ENCODE assay signal across 8 cellular contexts in genomic region chr18:42030586-42031182, GRCh38.
A peak's percentile ranks its signal among the peaks of the same experiment; 100 is the strongest.
DNase-seq lines count a peak whose midpoint lies in the region; ATAC-seq, FAIRE-seq and TF ChIP-seq lines count a peak whose summit lies in the region.

No MANE protein-coding gene starts in this region.

- FAIRE-seq in HepG2 (lab: Jason Lieb, UNC), result no peak

- no peaks in the 10 kb centered on the region for H3K9me3 ChIP-seq in DOHH2 (ENCODE audit: control insufficient read depth, insufficient read depth, low read length)
- no peaks in the 10 kb centered on the region for H3K9me3 ChIP-seq in HepG2 (ENCODE audit: low read length)

- CTCF ChIA-PET in HepG2 (lab: Yijun Ruan, JAX; ENCODE audit: low intra/inter-chr PET ratio, low total read pairs), result interaction anchor here (1.4 kb wide), 1 partner anchor 1533 kb away, joined by 4 read pairs; no protein-coding TSS in a partner anchor

- no peaks in the 10 kb centered on the region for H3F3A ChIP-seq in DOHH2 (ENCODE audit: control insufficient read depth, insufficient read depth)

- TF ChIP-seq RAD21 in HepG2 (CRISPR knock-in tag; IDR thresholded peaks at IDR 0.05), result no peak

- H3K27me3 ChIP-seq in DOHH2 (ENCODE audit: control insufficient read depth, low read length), result no peaks in the 10 kb centered on the region
- H3K27me3 ChIP-seq in HepG2 (ENCODE audit: control insufficient read depth in 1 of 2, insufficient read depth in 2 of 2, low read length in 2 of 2), result no peaks in the 10 kb centered on the region

- POLR2A ChIA-PET in HepG2 (lab: Yijun Ruan, JAX), result no interaction called here

- TF ChIP-seq EP300 in HepG2 (IDR thresholded peaks at IDR 0.05; ENCODE audit: low read depth in 2 of 2, low read length in 2 of 2), result no peak
- no peak for TF ChIP-seq EP300 in HepG2 (CRISPR knock-in tag; IDR thresholded peaks at IDR 0.05; ENCODE audit: borderline replicate concordance)

- H3K4me2 ChIP-seq in DOHH2 (ENCODE audit: low read length), result no peak overlapping the region
- no peak overlapping the region for H3K4me2 ChIP-seq in HepG2 (ENCODE audit: low read depth, low read length)

- H3K4me1 ChIP-seq in DOHH2 (ENCODE audit: control insufficient read depth, low read length) (no peaks in the 10 kb centered on the region), HepG2 (ENCODE audit: insufficient read depth, low read length) (no peaks in the 10 kb centered on the region)

- no peak overlapping the region for H3K9ac ChIP-seq in HepG2 (ENCODE audit: insufficient read depth, low read depth, low read length)

- peak; percentile 42 for TF ChIP-seq CTCF in DOHH2 (IDR thresholded peaks at IDR 0.05; ENCODE audit: low read depth, low read length, poor library complexity, severe bottlenecking)
- TF ChIP-seq CTCF in WI38 (IDR thresholded peaks at IDR 0.05; ENCODE audit: low read depth, low read length), result peak; percentile 85
- peak; percentile 59 for TF ChIP-seq CTCF in HepG2 (CRISPR knock-in tag; IDR thresholded peaks at IDR 0.05)

- 60% methylated on average over 3 of the region's 3 CpGs for WGBS in HepG2 (ENCODE audit: low lambda C conversion rate)

- DNase-seq in HuH-7 (ENCODE audit: low spot score) (peak; percentile 26), HepG2 (ENCODE audit: low spot score) (peak; percentile 16), globus pallidus (ENCODE audit: low spot score) (no peak), NCI-H1417 treated with DMSO at 0.1 percent for 48 hours (lab: John Stamatoyannopoulos, UW) (no peak), retina (no peak)

- H3K36me3 ChIP-seq in DOHH2 (ENCODE audit: control insufficient read depth, low read length), result peaks cover 21% of the 10 kb centered on the region
- H3K36me3 ChIP-seq in HepG2 (replicated peaks in 1 of 2; ENCODE audit: control insufficient read depth in 1 of 2, insufficient read depth in 2 of 2, low read length in 2 of 2), result peaks cover 11 to 52% of the 10 kb centered on the region in 2 experiments

- H3K4me3 ChIP-seq in DOHH2 (ENCODE audit: low read length), result no peak overlapping the region
- H3K4me3 ChIP-seq in WI38 (ENCODE audit: low read depth, low read length), result no peak overlapping the region
- no peak overlapping the region for H3K4me3 ChIP-seq in HepG2 (replicated peaks in 1 of 3; ENCODE audit: insufficient read depth in 1 of 3, low read depth in 2 of 3, low read length in 3 of 3)

- in situ Hi-C loops in HepG2 (cut with HindIII; ENCODE audit: extremely low pct_ligation_motif_present, low pct_unique_long_range_greater_than_20kb), result no loop called here

- H4K20me1 ChIP-seq in DOHH2 (ENCODE audit: control insufficient read depth, insufficient read depth, low read depth, low read length) (no peaks in the 10 kb centered on the region), HepG2 (ENCODE audit: insufficient read depth, low read length) (no peaks in the 10 kb centered on the region; the same call in 1 of the 2 replicates)

- H3K79me2 ChIP-seq in DOHH2 (ENCODE audit: control insufficient read depth, low read length) (no peaks in the 10 kb centered on the region), HepG2 (ENCODE audit: insufficient read depth, low read length) (no peaks in the 10 kb centered on the region)

- H3K9me2 ChIP-seq in DOHH2 (replicated peaks; ENCODE audit: control insufficient read depth, low read length), result no peaks in the 10 kb centered on the region

- H2AFZ ChIP-seq in HepG2 (ENCODE audit: low read length), result no peak overlapping the region

- no TSS peak for BruUV-seq in HepG2 (replicated peaks; lab: Mats Ljungman, UMichigan)

- H3K27ac ChIP-seq in DOHH2 (ENCODE audit: low read depth, low read length), result no peak overlapping the region
- no peak overlapping the region for H3K27ac ChIP-seq in HepG2 (ENCODE audit: extremely low read length, insufficient read depth, low read length)

- intact Hi-C loops in HepG2 (cut with micrococcal nuclease; ENCODE audit: unreplicated experiment), result loop anchor here (5.0 kb wide), 1 partner anchor 1532 kb away; no protein-coding TSS in a partner anchor

- TF ChIP-seq POLR2A in HepG2 (IDR thresholded peaks at IDR 0.05; ENCODE audit: insufficient read depth in 1 of 2, low read depth in 2 of 2, low read length in 2 of 2), result no peak

- peak; percentile 96 for ATAC-seq in HepG2
- ATAC-seq in GM19463 (IDR thresholded peaks at IDR 0.05; ENCODE audit: unreplicated experiment), result no peak

TF ChIP-seq in HepG2, 621 proteins besides CTCF, POLR2A, EP300 and RAD21:
- TF ChIP-seq ZNF572 (CRISPR knock-in tag; IDR thresholded peaks at IDR 0.05) (no peak), ZNF513 (CRISPR knock-in tag; conservative IDR thresholded peaks at IDR 0.05) (no peak), TGIF2 (CRISPR knock-in tag; IDR thresholded peaks at IDR 0.05) (no peak), TEAD3 (CRISPR knock-in tag; optimal IDR thresholded peaks at IDR 0.05; ENCODE audit: borderline replicate concordance) (peak; percentile 46), ZNF670 (CRISPR knock-in tag; IDR thresholded peaks at IDR 0.05; ENCODE audit: borderline replicate concordance) (no peak)

Comparison
In these comparisons a context has a peak if more than half of its experiments do, and no peak if none do; other contexts are left out.
1. DNase-seq: peak in HuH-7 (single experiment) and HepG2 (single experiment); none in globus pallidus (single experiment), NCI-H1417 treated with DMSO at 0.1 percent for 48 hours (single experiment) and retina (single experiment).
2. Peak in every context shown above with its lines, with median percentiles within 50 percentile points of each other: CTCF ChIP-seq.